ENCODE assay signal across 24 cellular contexts in genomic region chr17:28270055-28270454, GRCh38.
"Had no signal": no experiment of that assay in that cellular context is flagged by ENCODE, and none has a peak within 500 bp of the region (broad histone marks: within the 10 kb centered on the region; RNA-seq: fewer than 3 reads in every experiment).

No MANE protein-coding gene starts in this region.

- H3K27ac ChIP-seq: colonic mucosa, esophagus muscularis mucosa, foreskin keratinocyte, gastroesophageal sphincter, heart left ventricle, hepatocyte, left ventricle myocardium inferior, lower lobe of right lung had no signal

- H3K4me2 ChIP-seq: hepatocyte had no signal

- H3K4me3 ChIP-seq: colonic mucosa, esophagus muscularis mucosa, gastroesophageal sphincter, heart left ventricle, hepatocyte, left ventricle myocardium inferior, lower lobe of right lung, mucosa of descending colon had no signal

- H3K9me3 Mint-ChIP-seq: effector memory CD8-positive, alpha-beta T cell had no signal

- H3K4me3 Mint-ChIP-seq: dendritic cell treated with granulocyte-macrophage colony-stimulating factor and Interleukin-4, amounts not matched to agents 40 ng/mL and 50 ng/mL, for 4 days; effector memory CD8-positive, alpha-beta T cell; immature natural killer cell; mesothelial cell of epicardium; naive B cell had no signal

- H3K4me1 ChIP-seq: colonic mucosa, foreskin keratinocyte, gastroesophageal sphincter, heart left ventricle, left ventricle myocardium inferior, lower lobe of right lung had no signal

- H3K36me3 ChIP-seq: colonic mucosa, esophagus muscularis mucosa, gastroesophageal sphincter, heart left ventricle, left ventricle myocardium inferior, lower lobe of right lung had no signal

- FAIRE-seq: endothelial cell of umbilical vein, frontal cortex, kidney had no signal

- H3K9me3 ChIP-seq: colonic mucosa, esophagus muscularis mucosa, gastroesophageal sphincter, heart left ventricle, left ventricle myocardium inferior, lower lobe of right lung, mucosa of descending colon had no signal

- H3K36me3 Mint-ChIP-seq: immature natural killer cell had no signal

- H3K27me3 ChIP-seq: colonic mucosa, gastroesophageal sphincter, hepatocyte had no signal

- ATAC-seq: effector memory CD8-positive, alpha-beta T cell; foreskin keratinocyte; gastroesophageal sphincter; heart left ventricle; left colon; left lobe of liver; lower lobe of right lung; mucosa of descending colon had no signal

- H3K79me2 ChIP-seq: hepatocyte had no signal

- H3K27ac Mint-ChIP-seq: dendritic cell treated with granulocyte-macrophage colony-stimulating factor and Interleukin-4, amounts not matched to agents 40 ng/mL and 50 ng/mL, for 4 days; effector memory CD8-positive, alpha-beta T cell; immature natural killer cell; mesothelial cell of epicardium; naive B cell had no signal

- H2AFZ ChIP-seq: hepatocyte had no signal

- DNase-seq: colonic mucosa; cortex of kidney; effector CD8-positive, alpha-beta T cell; effector memory CD8-positive, alpha-beta T cell; foreskin keratinocyte; heart left ventricle; hypothalamus; immature natural killer cell; kidney; kidney glomerular epithelial cell; left colon; left ventricle myocardium inferior; lower lobe of right lung; mesenchymal stem cell; mucosa of descending colon; naive B cell had no signal
